Comparison of ENCODE assay signal across 21 cellular contexts in genomic region chr2:30738141-30738911, GRCh38.
"Had no signal": no experiment of that assay in that cellular context is flagged by ENCODE, and none has a peak within 500 bp of the region (broad histone marks: within the 10 kb centered on the region; RNA-seq: fewer than 3 reads in every experiment).

No MANE protein-coding gene starts in this region.

- H3K9me3 ChIP-seq: gastroesophageal sphincter, ovary, testis, tibial nerve had no signal

- H3K4me3 ChIP-seq: dorsolateral prefrontal cortex, gastroesophageal sphincter, lung, ovary, testis, tibial nerve had no signal

- H3K27me3 ChIP-seq: ovary, testis, tibial nerve had no signal

- ATAC-seq: esophagus mucosa; gastroesophageal sphincter; left cardiac atrium; left ventricle myocardium superior; naive thymus-derived CD4-positive, alpha-beta T cell; right cardiac atrium; stimulated activated naive B cell treated with anti-CD40 and anti-IgM and Interleukin-4, amounts not matched to agents 10 μg/mL and 1 μg/mL and 100 μg/mL, for 72 hours; stimulated activated naive CD8-positive, alpha-beta T cell treated with anti-CD3 and anti-CD28 coated beads, Interleukin-15, amount 100 ng/mL, for 72 hours had no signal

- DNase-seq: cortex of kidney; effector CD8-positive, alpha-beta T cell; glutamatergic neuron; islet precursor cell; left cardiac atrium; left ventricle myocardium superior; mesenchymal stem cell; naive thymus-derived CD4-positive, alpha-beta T cell; nephron progenitor cell; ovary; right cardiac atrium; stimulated activated CD4-positive, alpha-beta T cell treated with anti-CD3 and anti-CD28 coated beads, Interleukin-2, amount 100 ng/mL, for 24 hours; stimulated activated CD4-positive, alpha-beta T cell treated with anti-CD3 and anti-CD28 coated beads, Interleukin-4, amount 100 ng/mL, for 4 hours; stimulated activated naive B cell treated with anti-CD40 and anti-IgM and Interleukin-4, amounts not matched to agents 10 μg/mL and 1 μg/mL and 100 μg/mL, for 72 hours; stimulated activated naive CD8-positive, alpha-beta T cell treated with anti-CD3 and anti-CD28 coated beads, Interleukin-15, amount 100 ng/mL, for 72 hours; testis had no signal

- H3K36me3 ChIP-seq: gastroesophageal sphincter, ovary, tibial nerve had no signal

- H3K4me1 ChIP-seq: gastroesophageal sphincter, testis, tibial nerve had no signal

- H3K27ac ChIP-seq: dorsolateral prefrontal cortex, gastroesophageal sphincter, ovary, testis, tibial nerve had no signal
